In genomic region chr6:3427740-3428085, GRCh38 we compare ENCODE assay signal across 16 cellular contexts. TPM values are rescaled to one million over a fixed set of nuclear protein-coding genes. Genes with fewer than 3 reads are reported as not detected.
DNase-seq lines count a peak whose midpoint lies in the region; ATAC-seq, FAIRE-seq and TF ChIP-seq lines count a peak whose summit lies in the region.
"Had no signal": no experiment of that assay in that cellular context is flagged by ENCODE, and none has a peak within 500 bp of the region (broad histone marks: within the 10 kb centered on the region; RNA-seq: fewer than 3 reads in every experiment).

No MANE protein-coding gene starts in this region.

- ATAC-seq in left cardiac atrium = peak; percentile 41 to 70
- peak; percentile 88 to 92 (median 92) for ATAC-seq in pancreas
- no peak for ATAC-seq in HG02610 (IDR thresholded peaks at IDR 0.05; ENCODE audit: unreplicated experiment)

- no peak overlapping the region for H3K9ac ChIP-seq in astrocyte (ENCODE audit: low read length)

- FAIRE-seq in astrocyte (lab: Jason Lieb, UNC) (no peak), pancreas (lab: Jason Lieb, UNC) (no peak)
- FAIRE-seq: islet of Langerhans, TTC549 had no signal

- 9 to 11% methylated on average over 10 of the region's 10 CpGs for WGBS in pancreas, 2 donors

- H3K4me1 Mint-ChIP-seq in astrocyte (ENCODE audit: low read depth, unreplicated experiment) = peaks cover 7% of the 10 kb centered on the region
- H3K4me1 Mint-ChIP-seq: IgD-negative memory B cell had no signal

- TF ChIP-seq CTCF in astrocyte (IDR thresholded peaks at IDR 0.05; ENCODE audit: insufficient read depth, low read depth, low read length) = no peak
- no peak for TF ChIP-seq CTCF in pancreas (IDR thresholded peaks at IDR 0.05)

- H2AFZ ChIP-seq in astrocyte (ENCODE audit: low read depth, low read length) = no peak overlapping the region

- no peaks in the 10 kb centered on the region for H3K9me3 Mint-ChIP-seq in astrocyte (ENCODE audit: unreplicated experiment)
- H3K9me3 Mint-ChIP-seq: IgD-negative memory B cell had no signal

- intact Hi-C loops in left cardiac atrium (cut with DNase I) = no loop called here
- intact Hi-C loops in pancreas (cut with DNase I) = no loop called here

- DNase-seq in Caki2 (ENCODE audit: low read depth) (peak; percentile 63), astrocyte (ENCODE audit: low read depth) (peak; percentile 26), left cardiac atrium (peak; percentile 77), pancreas (peak; percentile 74 to 88 (median 82)), NCI-H2171 (lab: John Stamatoyannopoulos, UW) (no peak), G401 (ENCODE audit: low spot score) (no peak)
- DNase-seq in stimulated activated CD4-positive, alpha-beta T cell treated with anti-CD3 and anti-CD28 coated beads, Interleukin-2, amount 100 ng/mL, for 48 hours = no peak
- DNase-seq: activated naive CD4-positive, alpha-beta T cell treated with anti-CD3 and anti-CD28 coated beads, Interleukin-2, amount 50 U/mL, for 16 hours; NCI-H146; NCI-H526 treated with DMSO at 0.1 percent for 48 hours had no signal

- H3K4me1 ChIP-seq in astrocyte (ENCODE audit: insufficient read depth, low read length) (peaks cover 34% of the 10 kb centered on the region), pancreas (peaks cover 3 to 14% (median 4%) of the 10 kb centered on the region in 3 donors)
- H3K4me1 ChIP-seq: upper lobe of left lung had no signal

- H3K27me3 Mint-ChIP-seq in astrocyte (ENCODE audit: low read depth, unreplicated experiment) = peaks cover 1% of the 10 kb centered on the region

- no peak overlapping the region for H3K4me3 Mint-ChIP-seq in astrocyte (ENCODE audit: unreplicated experiment)
- H3K4me3 Mint-ChIP-seq: IgD-negative memory B cell had no signal

- H3K4me2 ChIP-seq in astrocyte (ENCODE audit: low read length) = peak overlapping the region; percentile 16

- H4K20me1 ChIP-seq in astrocyte (ENCODE audit: insufficient read depth, low read length) = no peaks in the 10 kb centered on the region

- no peaks in the 10 kb centered on the region for H3K36me3 Mint-ChIP-seq in astrocyte (ENCODE audit: low read depth, unreplicated experiment)

- no peaks in the 10 kb centered on the region for H3K36me3 ChIP-seq in astrocyte (ENCODE audit: insufficient read depth, low read length)
- H3K36me3 ChIP-seq in pancreas = no peaks in the 10 kb centered on the region
- H3K36me3 ChIP-seq: neutrophil, upper lobe of left lung had no signal

- H3K27ac Mint-ChIP-seq in astrocyte (ENCODE audit: unreplicated experiment) = no peak overlapping the region
- H3K27ac Mint-ChIP-seq: IgD-negative memory B cell had no signal

- H3K27me3 ChIP-seq in astrocyte (ENCODE audit: insufficient read depth, low read length) (no peaks in the 10 kb centered on the region), pancreas (no peaks in the 10 kb centered on the region)
- H3K27me3 ChIP-seq: upper lobe of left lung had no signal

- H3K4me3 ChIP-seq in astrocyte (ENCODE audit: insufficient read depth, low read depth, low read length) = no peak overlapping the region
- no peak overlapping the region for H3K4me3 ChIP-seq in pancreas
- H3K4me3 ChIP-seq: upper lobe of left lung had no signal

- H3K27ac ChIP-seq in astrocyte (ENCODE audit: low read depth, low read length) = no peak overlapping the region
- no peak overlapping the region for H3K27ac ChIP-seq in pancreas
- H3K27ac ChIP-seq: neutrophil, upper lobe of left lung had no signal

- H3K9me3 ChIP-seq in astrocyte (ENCODE audit: insufficient read depth, low read depth, low read length) (no peaks in the 10 kb centered on the region), pancreas (no peaks in the 10 kb centered on the region)
- H3K9me3 ChIP-seq: neutrophil, upper lobe of left lung had no signal

- in situ Hi-C loops in Caki2 (cut with HindIII; ENCODE audit: low pct_unique_long_range_greater_than_20kb, low sequenced_read_pairs) (no loop called here), G401 (cut with HindIII; ENCODE audit: low sequenced_read_pairs) (no loop called here)

- H3K79me2 ChIP-seq in astrocyte (ENCODE audit: insufficient read depth, low read length) = peaks cover 3% of the 10 kb centered on the region

RNA-seq across cellular contexts. Expression of gene SLC22A23, which starts 29.1 kb away (rescaled TPM):
- total RNA-seq in Caki2 (2014; rRNA removed; shearing (Covaris generic); ENCODE audit: low replicate concordance) = 3.6 and 10.1 TPM in 2 replicates
- total RNA-seq in astrocyte (3.7 and 5.7 TPM in 2 replicates), left cardiac atrium (1 to 10 TPM; 4.3 to 5.5 TPM), pancreas (10 to 100 TPM; 12.6 to 27.9 (median 15.9) TPM)
- polyA plus RNA-seq in pancreas = 1 to 10 TPM; 4.9 to 7.6 TPM
- 0.12 and 0.20 TPM in 2 replicates for total RNA-seq in G401 (2014; rRNA removed; shearing (Covaris generic))

Comparison
In these comparisons a context has a peak if more than half of its experiments do, and no peak if none do; other contexts are left out.
1. DNase-seq: peak in Caki2 (single experiment), astrocyte (single experiment), left cardiac atrium (single experiment) and pancreas (6 of 6); none in stimulated activated CD4-positive, alpha-beta T cell treated with anti-CD3 and anti-CD28 coated beads, Interleukin-2, amount 100 ng/mL, for 48 hours (0 of 2), NCI-H2171 (single experiment) and G401 (single experiment).